Comparison of ENCODE assay signal across 15 cellular contexts in genomic region chr20:8221887-8222419, GRCh38.
DNase-seq lines count a peak whose midpoint lies in the region; ATAC-seq and TF ChIP-seq lines count a peak whose summit lies in the region.
"Had no signal": no experiment of that assay in that cellular context is flagged by ENCODE, and none has a peak within 500 bp of the region (broad histone marks: within the 10 kb centered on the region; RNA-seq: fewer than 3 reads in every experiment).

No MANE protein-coding gene starts in this region.

- H3K27ac ChIP-seq in brain microvascular endothelial cell = peak overlapping the region; percentile 94
- no peak overlapping the region for H3K27ac ChIP-seq in CD8-positive, alpha-beta memory T cell (ENCODE audit: low read depth, low read length)
- H3K27ac ChIP-seq: KMS-11, SK-N-MC, WERI-Rb-1 had no signal

- no peak overlapping the region for H3K4me3 Mint-ChIP-seq in CD8-positive, alpha-beta memory T cell

- DNase-seq in brain microvascular endothelial cell (no peak), anterior cingulate cortex (lab: John Stamatoyannopoulos, UW) (no peak), Ammon's horn (ENCODE audit: low spot score) (no peak), COLO668 (lab: John Stamatoyannopoulos, UW; ENCODE audit: unreplicated experiment) (no peak)
- DNase-seq in CD8-positive, alpha-beta memory T cell = no peak
- DNase-seq: amygdala, mucosa of descending colon, NCI-H1417, WERI-Rb-1 had no signal

- no peaks in the 10 kb centered on the region for H3K27me3 ChIP-seq in brain microvascular endothelial cell (replicated peaks)
- H3K27me3 ChIP-seq in CD8-positive, alpha-beta memory T cell (ENCODE audit: insufficient read depth, low read length, poor library complexity, severe bottlenecking) = no peaks in the 10 kb centered on the region

- CTCF ChIA-PET in CD8-positive, alpha-beta memory T cell (lab: Charles Lee) = interaction anchor here (1.6 kb wide), 1 partner anchor 41 kb away, joined by 3 read pairs; no protein-coding TSS in a partner anchor

- no peak for TF ChIP-seq CTCF in brain microvascular endothelial cell (IDR thresholded peaks at IDR 0.05; ENCODE audit: low read depth, low read length, missing control alignments)

- peaks cover 5 to 8% (median 7%) of the 10 kb centered on the region in 3 donors for H3K4me1 Mint-ChIP-seq in CD8-positive, alpha-beta memory T cell

- H3K27ac Mint-ChIP-seq in CD8-positive, alpha-beta memory T cell = no peak overlapping the region

- H3K36me3 ChIP-seq in brain microvascular endothelial cell (replicated peaks) = no peaks in the 10 kb centered on the region
- H3K36me3 ChIP-seq in CD8-positive, alpha-beta memory T cell (ENCODE audit: insufficient read depth, low read length) = no peaks in the 10 kb centered on the region
- H3K36me3 ChIP-seq: WERI-Rb-1 had no signal

- peaks cover 0 to 3% (median 0%) of the 10 kb centered on the region in 5 donors for H3K9me3 Mint-ChIP-seq in CD8-positive, alpha-beta memory T cell

- H3K9me3 ChIP-seq in CD8-positive, alpha-beta memory T cell (ENCODE audit: low read length) = no peaks in the 10 kb centered on the region
- H3K9me3 ChIP-seq: mucosa of descending colon had no signal

- ATAC-seq in GM18511 (IDR thresholded peaks at IDR 0.05; ENCODE audit: unreplicated experiment) = peak; percentile 80
- peak; percentile 73 for ATAC-seq in GM21381 (IDR thresholded peaks at IDR 0.05; ENCODE audit: unreplicated experiment)
- ATAC-seq in HG02884 (IDR thresholded peaks at IDR 0.05; ENCODE audit: unreplicated experiment) = peak; percentile 70
- ATAC-seq: esophagus mucosa, mucosa of descending colon had no signal

- POLR2A ChIA-PET in CD8-positive, alpha-beta memory T cell (lab: Charles Lee) = no interaction called here

- H3K36me3 Mint-ChIP-seq in CD8-positive, alpha-beta memory T cell = peaks cover 0 to 5% (median 0%) of the 10 kb centered on the region in 3 donors

- H3K4me3 ChIP-seq in brain microvascular endothelial cell (ENCODE audit: low read depth, low read length) = no peak overlapping the region
- no peak overlapping the region for H3K4me3 ChIP-seq in CD8-positive, alpha-beta memory T cell (ENCODE audit: low read length)
- H3K4me3 ChIP-seq: mucosa of descending colon, SK-N-MC had no signal

- H3K4me1 ChIP-seq in CD8-positive, alpha-beta memory T cell (ENCODE audit: insufficient read depth, low read length) = no peaks in the 10 kb centered on the region

- H3K27me3 Mint-ChIP-seq in CD8-positive, alpha-beta memory T cell = no peaks in the 10 kb centered on the region

- in situ Hi-C loops in brain microvascular endothelial cell (cut with HindIII; ENCODE audit: low pct_ligation_motif_present, low sequenced_read_pairs) = no loop called here
